Comparison of ENCODE assay signal across 26 cellular contexts in the genomic region with DNA sequence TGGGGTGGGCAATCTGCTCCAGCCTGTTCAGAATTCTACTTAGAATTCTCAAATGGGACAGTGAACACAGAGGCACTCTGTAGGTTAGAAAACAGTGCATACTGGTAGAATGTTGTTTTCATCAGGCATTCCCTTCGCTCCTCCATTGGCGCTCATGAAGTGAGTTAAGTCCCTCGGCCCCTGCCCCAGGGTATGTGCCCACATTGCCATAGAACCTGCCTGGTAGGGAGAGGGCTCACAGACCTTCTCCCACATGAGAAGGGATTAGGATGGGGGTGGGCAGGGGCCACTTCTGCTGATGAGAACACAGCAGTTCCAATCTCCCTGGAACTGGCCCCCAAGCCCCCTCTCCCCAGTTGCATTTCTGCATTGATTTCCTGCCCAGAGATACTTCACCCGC.
A peak's percentile ranks its signal among the peaks of the same experiment; 100 is the strongest.
DNase-seq lines count a peak whose midpoint lies in the region; ATAC-seq, FAIRE-seq and TF ChIP-seq lines count a peak whose summit lies in the region.
"Had no signal": no experiment of that assay in that cellular context is flagged by ENCODE, and none has a peak within 500 bp of the region (broad histone marks: within the 10 kb centered on the region; RNA-seq: fewer than 3 reads in every experiment).

No MANE protein-coding gene starts in this region.

- H3K4me1 Mint-ChIP-seq in HFFc6 (ENCODE audit: low read depth) = peaks cover 22% of the 10 kb centered on the region
- peaks cover 46% of the 10 kb centered on the region for H3K4me1 Mint-ChIP-seq in mesothelial cell of epicardium

- DNase-seq in HFFc6 (no peak), K562 (ENCODE audit: extremely low read depth in 1 of 4, low spot score in 3 of 4) (no peak), mesothelial cell of epicardium (ENCODE audit: low spot score in 2 of 2, unreplicated experiment in 2 of 2) (no peak), stomach (no peak), GM12891 (ENCODE audit: insufficient read length, low spot score) (no peak), NCI-H524 treated with DMSO at 0.1 percent for 48 hours (lab: John Stamatoyannopoulos, UW) (no peak), head of caudate nucleus (no peak)
- DNase-seq: activated CD4-positive, alpha-beta memory T cell treated with anti-CD3 and anti-CD28 coated beads, Interleukin-2, amount 10 ng/mL, durations not matched to agents 7 days and 5 days; activated effector memory CD4-positive, alpha-beta T cell treated with anti-CD3 and anti-CD28 coated beads, Interleukin-2, amount 50 U/mL, for 16 hours; effector memory CD8-positive, alpha-beta T cell; KG1; NCI-H1092; NCI-H2029 treated with DMSO at 0.1 percent for 48 hours; NCI-H345; OCI-M1; SHP77; stimulated activated CD4-positive, alpha-beta T cell treated with anti-CD3 and anti-CD28 coated beads, Interleukin-2, amount 100 ng/mL, for 48 hours; stimulated activated naive CD4-positive, alpha-beta T cell; upper lobe of left lung had no signal

- FAIRE-seq in K562 (lab: Jason Lieb, UNC) (no peak), GM12891 (lab: Jason Lieb, UNC) (no peak)
- FAIRE-seq: H54 had no signal

- no peak overlapping the region for H3K4me2 ChIP-seq in K562 (ENCODE audit: insufficient read depth, low read length)

- H3K4me3 Mint-ChIP-seq in HFFc6 = no peak overlapping the region; the same call in 1 of the 2 replicates
- H3K4me3 Mint-ChIP-seq in mesothelial cell of epicardium = no peak overlapping the region
- H3K4me3 Mint-ChIP-seq: activated CD4-positive, alpha-beta memory T cell treated with anti-CD3 and anti-CD28 coated beads, Interleukin-2, amount 10 ng/mL, durations not matched to agents 7 days and 5 days; effector memory CD8-positive, alpha-beta T cell; neural crest cell had no signal

- H3K27me3 ChIP-seq in K562 (ENCODE audit: control insufficient read depth in 2 of 2, insufficient read depth in 2 of 2, low read length in 2 of 2) (no peaks in the 10 kb centered on the region), stomach (no peaks in the 10 kb centered on the region)
- H3K27me3 ChIP-seq: body of pancreas, upper lobe of left lung had no signal

- no peak overlapping the region for H3K4me3 ChIP-seq in K562
- H3K4me3 ChIP-seq in stomach = no peak overlapping the region
- H3K4me3 ChIP-seq: body of pancreas, prostate gland, smooth muscle cell, upper lobe of left lung had no signal

- ATAC-seq in K562 = no peak
- no peak for ATAC-seq in HG02623 (IDR thresholded peaks at IDR 0.05; ENCODE audit: unreplicated experiment)
- ATAC-seq: effector memory CD8-positive, alpha-beta T cell had no signal

- H3K36me3 Mint-ChIP-seq in HFFc6 (ENCODE audit: low read depth) (no peaks in the 10 kb centered on the region), mesothelial cell of epicardium (no peaks in the 10 kb centered on the region)

- TF ChIP-seq RAD21 in K562 (CRISPR knock-in tag; conservative IDR thresholded peaks at IDR 0.05 in 1 of 2, IDR thresholded peaks at IDR 0.05 in 1 of 2) = no peak

- no peaks in the 10 kb centered on the region for H4K20me1 ChIP-seq in K562 (replicated peaks; ENCODE audit: control insufficient read depth, insufficient read depth, low read length)

- intact Hi-C loops in K562 (cut with micrococcal nuclease) = loop anchor here (1.0 kb wide), 1 partner anchor 25 kb away; no protein-coding TSS in a partner anchor
- intact Hi-C loops in stomach (cut with DNase I; ENCODE audit: low total_unique reads) = no loop called here
- intact Hi-C loops in head of caudate nucleus (cut with DNase I) = no loop called here

- H3K9me1 ChIP-seq in K562 (ENCODE audit: control insufficient read depth, insufficient read depth, low read length) = no peaks in the 10 kb centered on the region

- WGBS in K562 (ENCODE audit: insufficient coverage, low coverage, missing lambda C conversion rate) = 87% methylated on average over 4 of the region's 4 CpGs
- WGBS in stomach, 5 donors = 84 to 92% (median 90%) methylated on average over 4 of the region's 4 CpGs

- H3K9ac ChIP-seq in K562 (ENCODE audit: insufficient read depth in 1 of 2, low read depth in 2 of 2, low read length in 2 of 2) = no peak overlapping the region

- CTCF ChIA-PET in K562 (lab: Yijun Ruan, JAX; ENCODE audit: low intra/inter-chr PET ratio) = interaction anchor here (0.7 kb wide), 1 partner anchor 112 kb away, joined by 3 read pairs; the partner anchor contains the start of gene LY86

- TF ChIP-seq CTCF in HFFc6 (IDR thresholded peaks at IDR 0.05) = no peak
- no peak for TF ChIP-seq CTCF in K562 (IDR thresholded peaks at IDR 0.05 in 2 of 3, conservative IDR thresholded peaks at IDR 0.05 in 1 of 3; ENCODE audit: insufficient read depth in 2 of 3, low read depth in 1 of 3, low read length in 3 of 3)
- TF ChIP-seq CTCF in mesothelial cell of epicardium (IDR thresholded peaks at IDR 0.05; ENCODE audit: unreplicated experiment) = no peak
- no peak for TF ChIP-seq CTCF in stomach (IDR thresholded peaks at IDR 0.05)

- TF ChIP-seq EP300 in K562 (IDR thresholded peaks at IDR 0.05; ENCODE audit: low read length) (no peak), stomach (IDR thresholded peaks at IDR 0.05) (no peak)

- H3K36me3 ChIP-seq in K562 (ENCODE audit: control insufficient read depth, insufficient read depth, low read length) = no peaks in the 10 kb centered on the region; the same call in 2 of the 3 replicates
- no peaks in the 10 kb centered on the region for H3K36me3 ChIP-seq in stomach
- H3K36me3 ChIP-seq: prostate gland, upper lobe of left lung had no signal

- H3K79me2 ChIP-seq in K562 (ENCODE audit: control insufficient read depth, insufficient read depth, low read length) = no peaks in the 10 kb centered on the region

- H3K27me3 Mint-ChIP-seq in HFFc6 (ENCODE audit: insufficient read depth) (peaks cover 3% of the 10 kb centered on the region), mesothelial cell of epicardium (ENCODE audit: low read depth) (peaks cover 3% of the 10 kb centered on the region)

- H3K27ac Mint-ChIP-seq in HFFc6 = peak overlapping the region; percentile 82
- peak overlapping the region; percentile 18 for H3K27ac Mint-ChIP-seq in mesothelial cell of epicardium
- H3K27ac Mint-ChIP-seq: activated CD4-positive, alpha-beta memory T cell treated with anti-CD3 and anti-CD28 coated beads, Interleukin-2, amount 10 ng/mL, durations not matched to agents 7 days and 5 days; effector memory CD8-positive, alpha-beta T cell had no signal

- POLR2A ChIA-PET in K562 (lab: Yijun Ruan, JAX) = interaction anchor here (0.7 to 2.2 kb wide), 8 partner anchors 8 to 805 kb away, joined by 3 to 8 read pairs (median 4); no protein-coding TSS in a partner anchor

- in situ Hi-C loops in K562 (cut with MboI) = no loop called here

- H3K9me3 ChIP-seq in K562 (replicated peaks; ENCODE audit: control insufficient read depth, insufficient read depth, low read depth, low read length) = no peaks in the 10 kb centered on the region
- no peaks in the 10 kb centered on the region for H3K9me3 ChIP-seq in stomach
- H3K9me3 ChIP-seq: body of pancreas, prostate gland, upper lobe of left lung had no signal

- no peak overlapping the region for H3K27ac ChIP-seq in K562 (ENCODE audit: extremely low read depth, low read depth, low read length)
- H3K27ac ChIP-seq in stomach = peak overlapping the region in 3 of 5 donors; percentile 44 to 69 (median 63)
- H3K27ac ChIP-seq: C4-2B, prostate gland had no signal

- H3K4me1 ChIP-seq in K562 (replicated peaks in 1 of 2; ENCODE audit: control insufficient read depth in 2 of 2, insufficient read depth in 2 of 2, low read length in 2 of 2) (peaks cover 43 to 65% of the 10 kb centered on the region in 2 experiments), stomach (peaks cover 22 to 50% (median 33%) of the 10 kb centered on the region in 4 donors)
- H3K4me1 ChIP-seq: prostate gland had no signal

- H2AFZ ChIP-seq in K562 (ENCODE audit: low read depth, low read length) = peak overlapping the region; percentile 92

- H3K9me3 Mint-ChIP-seq in HFFc6 (peaks cover 3% of the 10 kb centered on the region; the same call in 1 of the 2 replicates), mesothelial cell of epicardium (no peaks in the 10 kb centered on the region)
- H3K9me3 Mint-ChIP-seq: activated CD4-positive, alpha-beta memory T cell treated with anti-CD3 and anti-CD28 coated beads, Interleukin-2, amount 10 ng/mL, durations not matched to agents 7 days and 5 days; effector memory CD8-positive, alpha-beta T cell; neural crest cell had no signal

- TF ChIP-seq POLR2A in K562 (conservative IDR thresholded peaks at IDR 0.05) (no peak), stomach (IDR thresholded peaks at IDR 0.05) (no peak), GM12891 (IDR thresholded peaks at IDR 0.05; ENCODE audit: low read depth, low read length) (no peak)

- no TSS peak for BruUV-seq in K562 (replicated peaks; lab: Mats Ljungman, UMichigan)

TF ChIP-seq in K562, 482 proteins besides CTCF, POLR2A, EP300 and RAD21 (continues in another document):
- TF ChIP-seq SRF (CRISPR knock-in tag; IDR thresholded peaks at IDR 0.05) (no peak), HMBOX1 (IDR thresholded peaks at IDR 0.05) (no peak), HDAC8 (tag; IDR thresholded peaks at IDR 0.05) (no peak), HDAC2 (IDR thresholded peaks at IDR 0.05) (no peak)

TF ChIP-seq in GM12891, 5 proteins besides CTCF, POLR2A, EP300 and RAD21:
- TF ChIP-seq POLR2AphosphoS5 (IDR thresholded peaks at IDR 0.05; ENCODE audit: low read depth, low read length) = no peak
- no peak for TF ChIP-seq PAX5 (IDR thresholded peaks at IDR 0.05; ENCODE audit: insufficient read depth, low read length, severe bottlenecking)
- no peak for TF ChIP-seq POU2F2 (IDR thresholded peaks at IDR 0.05; ENCODE audit: low read depth, low read length)
- TF ChIP-seq TAF1 (IDR thresholded peaks at IDR 0.05; ENCODE audit: low read depth, low read length) = no peak
- TF ChIP-seq SPI1 (IDR thresholded peaks at IDR 0.05; ENCODE audit: low read depth, low read length) = no peak
